8 cellular contexts compared by ENCODE assay signal in the genomic region with DNA sequence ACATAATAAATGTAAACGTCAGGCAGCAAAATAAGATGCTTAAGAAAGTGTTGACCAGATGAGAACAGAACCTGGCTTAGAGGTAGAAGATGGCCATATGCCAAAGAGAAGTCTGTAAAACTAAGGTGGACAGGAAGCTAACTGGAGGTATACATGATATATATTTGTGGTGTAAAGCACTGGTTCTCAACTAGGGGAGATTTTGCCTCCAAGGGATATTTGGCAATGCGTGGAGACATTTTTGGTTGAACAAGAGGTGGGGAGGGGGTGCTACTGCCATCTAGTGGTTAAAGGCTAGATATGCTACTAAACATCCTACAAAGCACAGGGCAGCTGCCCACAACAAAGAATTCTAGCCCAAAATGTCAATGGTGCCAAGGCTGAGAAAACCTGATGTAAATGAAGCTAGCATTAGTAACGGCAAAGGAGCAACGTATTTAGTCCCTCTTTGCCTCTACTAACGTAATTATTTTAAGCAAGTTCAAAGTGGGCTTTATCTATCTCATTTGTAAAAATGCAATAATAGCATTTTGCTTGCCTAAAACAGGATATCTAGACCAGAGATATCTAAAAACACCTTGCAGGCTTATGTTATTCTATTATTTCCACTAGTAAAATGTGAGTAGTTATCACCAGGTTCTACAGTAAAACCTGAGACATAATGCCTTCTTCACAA.
A peak's percentile ranks its signal among the peaks of the same experiment; 100 is the strongest.
DNase-seq lines count a peak whose midpoint lies in the region; ATAC-seq, FAIRE-seq and TF ChIP-seq lines count a peak whose summit lies in the region.

No MANE protein-coding gene starts in this region.

- intact Hi-C loops in colonic mucosa (cut with DNase I): no loop called here

- peak; percentile 73 to 78 for DNase-seq in NCI-H446 (lab: John Stamatoyannopoulos, UW)
- DNase-seq in colonic mucosa: peak; percentile 36
- peak; percentile 58 for DNase-seq in lung (ENCODE audit: low spot score)
- peak; percentile 17 to 25 for DNase-seq in stimulated activated CD8-positive, alpha-beta memory T cell treated with anti-CD3 and anti-CD28 coated beads, Interleukin-4, amount 100 ng/mL, for 1 hour (ENCODE audit: low read depth in 2 of 2, low spot score in 1 of 2)
- DNase-seq in OCI-M2 (lab: John Stamatoyannopoulos, UW; ENCODE audit: unreplicated experiment): no peak

- peak; percentile 52 for ATAC-seq in HG03045 (IDR thresholded peaks at IDR 0.05; ENCODE audit: unreplicated experiment)
- peak; percentile 53 to 67 for ATAC-seq in activated CD4-positive, CD25-positive, alpha-beta regulatory T cell treated with anti-CD3 and anti-CD28 coated beads, Interleukin-2, amount 50 U/mL, for 24 hours
- peak; percentile 58 for ATAC-seq in lung (ENCODE audit: insufficient read depth, low FRiP score)

- TF ChIP-seq CTCF in colonic mucosa (IDR thresholded peaks at IDR 0.05) (peak; percentile 81), lung (IDR thresholded peaks at IDR 0.05; ENCODE audit: control extremely low read depth, extremely low read depth) (peak; percentile 67)

- no peak overlapping the region for H3K4me3 ChIP-seq in colonic mucosa
- no peak overlapping the region for H3K4me3 ChIP-seq in lung

- H3K9me3 ChIP-seq in colonic mucosa (no peaks in the 10 kb centered on the region), lung (ENCODE audit: control insufficient read depth in 2 of 2, insufficient read depth in 1 of 2, low read length in 1 of 2) (no peaks in the 10 kb centered on the region)

- H3K27me3 ChIP-seq in colonic mucosa (no peaks in the 10 kb centered on the region), lung (ENCODE audit: control insufficient read depth, insufficient read depth) (no peaks in the 10 kb centered on the region)

- WGBS in lung, 2 donors: 49 to 65% methylated on average over 5 of the region's 5 CpGs

- H3K27ac ChIP-seq in colonic mucosa: no peak overlapping the region
- H3K27ac ChIP-seq in lung (ENCODE audit: low read depth in 1 of 2, low read length in 1 of 2): no peak overlapping the region

- H3K36me3 ChIP-seq in colonic mucosa: no peaks in the 10 kb centered on the region
- peaks cover 0 to 1% of the 10 kb centered on the region in 2 donors for H3K36me3 ChIP-seq in lung (ENCODE audit: control insufficient read depth in 2 of 2, insufficient read depth in 2 of 2, low read length in 2 of 2)

- FAIRE-seq in G401.6 (lab: Jason Lieb, UNC): peak; percentile 89

- no peak overlapping the region for H3K9ac ChIP-seq in colonic mucosa (ENCODE audit: low read depth in 2 of 2, low read length in 2 of 2)

- H3K4me1 ChIP-seq in colonic mucosa: no peaks in the 10 kb centered on the region
- H3K4me1 ChIP-seq in lung (ENCODE audit: control insufficient read depth in 2 of 2, insufficient read depth in 2 of 2, low read length in 2 of 2): no peaks in the 10 kb centered on the region
